13 cellular contexts compared by ENCODE assay signal in the genomic region with DNA sequence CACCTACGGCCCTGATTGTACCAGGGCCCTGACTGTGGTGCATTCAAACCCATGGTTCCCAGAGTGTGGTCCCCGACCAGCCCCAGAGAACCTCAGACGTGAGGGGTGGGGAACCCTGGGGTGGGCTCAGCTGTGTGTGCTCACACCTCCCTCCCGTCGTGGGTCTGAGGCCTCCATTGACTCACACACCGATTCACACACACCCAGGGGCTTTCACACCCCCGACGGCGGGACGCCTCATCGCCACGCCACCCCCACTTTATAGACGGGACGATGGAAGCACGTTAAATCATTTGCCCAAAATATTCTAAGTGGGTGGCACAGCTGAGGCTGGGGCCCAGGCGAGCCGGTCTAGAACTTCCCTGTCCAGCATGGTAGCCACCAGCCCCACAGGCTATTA.
"Had no signal": no experiment of that assay in that cellular context is flagged by ENCODE, and none has a peak within 500 bp of the region (broad histone marks: within the 10 kb centered on the region; RNA-seq: fewer than 3 reads in every experiment).

No MANE protein-coding gene starts in this region.

- DNase-seq: activated CD4-positive, alpha-beta T cell treated with anti-CD3 and anti-CD28 coated beads, Interleukin-2, amount 10 ng/mL, durations not matched to agents 7 days and 5 days; activated CD4-positive, CD25-positive, alpha-beta regulatory T cell; activated CD8-positive, alpha-beta memory T cell treated with anti-CD3 and anti-CD28 coated beads for 24 hours; activated naive CD4-positive, alpha-beta T cell treated with anti-CD3 and anti-CD28 coated beads, Interleukin-2, amount 10 ng/mL, durations not matched to agents 7 days and 5 days; central memory CD4-positive, alpha-beta T cell; endodermal cell; erythroblast; hippocampal formation; SK-N-SH; small intestine; tibial artery had no signal

- H3K4me3 ChIP-seq: tibial artery had no signal

- H3K9me3 Mint-ChIP-seq: activated CD4-positive, alpha-beta T cell treated with anti-CD3 and anti-CD28 coated beads, Interleukin-2, amount 10 ng/mL, durations not matched to agents 7 days and 5 days; activated naive CD4-positive, alpha-beta T cell treated with anti-CD3 and anti-CD28 coated beads, Interleukin-2, amount 10 ng/mL, durations not matched to agents 7 days and 5 days; endodermal cell; T-helper 1 cell treated with Interleukin-12 subunit alpha and Interleukin-12 subunit beta and Interleukin-4 antibody, amounts not matched to agents 30 μg/mL and 1 μg/mL, for 36 hours had no signal

- H3K36me3 ChIP-seq: tibial artery had no signal

- H3K4me3 Mint-ChIP-seq: endodermal cell had no signal

- H3K9me3 ChIP-seq: SK-N-SH, tibial artery had no signal

- H3K27ac ChIP-seq: parathyroid adenoma, tibial artery had no signal

- H3K27ac Mint-ChIP-seq: endodermal cell had no signal
